9 cellular contexts compared by ENCODE assay signal in genomic region chr4:152784490-152785195, GRCh38. TPM values are rescaled to one million over a fixed set of nuclear protein-coding genes. Genes with fewer than 3 reads are reported as not detected.
DNase-seq lines count a peak whose midpoint lies in the region; ATAC-seq lines count a peak whose summit lies in the region.
"Had no signal": no experiment of that assay in that cellular context is flagged by ENCODE, and none has a peak within 500 bp of the region (broad histone marks: within the 10 kb centered on the region; RNA-seq: fewer than 3 reads in every experiment).

No MANE protein-coding gene starts in this region.

- in situ Hi-C loops in KBM-7 (cut with MboI; ENCODE audit: low pct_unique_long_range_greater_than_20kb, low sequenced_read_pairs) = no loop called here

- H3K4me1 ChIP-seq in adipocyte (ENCODE audit: control insufficient read depth, insufficient read depth, low read length) = peaks cover 49% of the 10 kb centered on the region

- H3K4me3 ChIP-seq in adipocyte (ENCODE audit: low read length) = peak overlapping the region; percentile 33

- H3K36me3 ChIP-seq in adipocyte (ENCODE audit: control insufficient read depth, insufficient read depth, low read length, severe bottlenecking) = no peaks in the 10 kb centered on the region

- no peaks in the 10 kb centered on the region for H3K27me3 ChIP-seq in adipocyte (replicated peaks; ENCODE audit: control insufficient read depth, insufficient read depth, low read length)

- DNase-seq in D341Med (ENCODE audit: low spot score) (peak; percentile 75), KBM-7 (peak; percentile 35), adipocyte (ENCODE audit: low read depth) (peak; percentile 77), myocyte (ENCODE audit: low read depth) (peak; percentile 61), superior temporal gyrus (ENCODE audit: extremely low spot score) (no peak), NCI-H510A treated with DMSO at 0.1 percent for 48 hours (lab: John Stamatoyannopoulos, UW) (no peak)
- DNase-seq: NCI-H774 had no signal

- H3K9ac ChIP-seq in adipocyte (ENCODE audit: low read length) = peak overlapping the region; percentile 19

- ATAC-seq in HG02981 (IDR thresholded peaks at IDR 0.05; ENCODE audit: unreplicated experiment) (no peak), GM21367 (IDR thresholded peaks at IDR 0.05; ENCODE audit: unreplicated experiment) (no peak)

- H3K9me3 ChIP-seq in adipocyte (ENCODE audit: control insufficient read depth, low read length) = no peaks in the 10 kb centered on the region

RNA-seq across cellular contexts. Expression of gene ARFIP1, which starts 4.9 kb away (rescaled TPM):
- total RNA-seq in myocyte = 22.9 and 26.7 TPM in 2 replicates
- 11.9 TPM for polyA plus RNA-seq in myocyte (2012)

RNA-seq across cellular contexts. Expression of gene TIGD4, which starts 5.1 kb away (rescaled TPM):
- 0.62 and 3.0 TPM in 2 replicates for total RNA-seq in myocyte
- polyA plus RNA-seq in myocyte (2012) = 0.69 TPM

Comparison
In these comparisons a context has a peak if more than half of its experiments do, and no peak if none do; other contexts are left out.
1. DNase-seq: peak in D341Med (single experiment), KBM-7 (single experiment), adipocyte (single experiment) and myocyte (single experiment); none in superior temporal gyrus (single experiment) and NCI-H510A treated with DMSO at 0.1 percent for 48 hours (single experiment).